Comparison of ENCODE assay signal across 8 cellular contexts in the genomic region with DNA sequence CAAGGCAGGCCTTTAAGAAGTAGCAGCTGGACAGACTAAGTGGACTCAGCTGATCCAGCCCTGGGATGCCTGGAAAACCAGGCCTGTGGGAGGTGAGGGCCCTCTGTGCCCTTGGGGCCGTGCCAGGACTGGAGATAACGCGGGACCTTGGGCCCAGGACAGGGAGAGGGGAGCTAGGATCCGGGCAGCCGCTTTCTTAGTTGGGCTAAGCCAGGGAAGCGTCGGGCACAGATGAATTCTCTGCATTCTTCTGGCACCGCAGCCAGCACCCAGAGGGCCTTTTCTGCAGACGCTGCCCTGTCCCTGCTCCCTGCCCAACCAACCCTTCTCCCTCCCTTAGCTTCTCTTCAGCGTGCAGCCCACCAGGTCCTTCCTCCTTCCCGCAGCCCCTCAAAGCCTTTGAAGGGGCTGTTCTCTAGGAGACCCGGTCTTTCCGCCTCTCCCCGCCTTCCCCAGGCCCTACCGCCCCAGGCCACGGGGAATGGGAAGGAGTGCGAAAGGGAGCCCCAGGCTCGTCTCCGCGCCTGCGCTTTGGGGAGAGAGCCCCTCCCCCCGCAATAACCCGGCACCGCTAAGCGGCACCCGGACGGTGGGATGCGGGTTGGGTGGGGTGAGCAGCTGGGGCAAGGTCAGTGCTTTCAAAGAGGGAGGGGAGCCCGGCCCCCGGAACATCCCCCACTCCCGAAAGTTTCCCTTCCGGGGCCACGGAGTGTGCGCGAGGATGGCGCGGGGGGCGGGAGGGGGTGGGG. TPM values are rescaled to one million over a fixed set of nuclear protein-coding genes. Genes with fewer than 3 reads are reported as not detected.
DNase-seq lines count a peak whose midpoint lies in the region; ATAC-seq and TF ChIP-seq lines count a peak whose summit lies in the region.

No MANE protein-coding gene starts in this region.

- H3K4me3 ChIP-seq in PC-9, result peak overlapping the region; percentile 84
- peak overlapping the region; percentile 75 to 84 for H3K4me3 ChIP-seq in neuronal stem cell (ENCODE audit: low read length in 2 of 2)
- peak overlapping the region; percentile 90 to 95 for H3K4me3 ChIP-seq in uterus

- DNase-seq in PC-9, result peak; percentile 60 to 74
- DNase-seq in activated naive CD4-positive, alpha-beta T cell treated with anti-CD3 and anti-CD28 coated beads, Interleukin-2, amount 50 U/mL, for 72 hours (ENCODE audit: low spot score in 2 of 2), result peak in 1 of 2 donors; percentile 44
- DNase-seq in globus pallidus (ENCODE audit: low spot score), result peak; percentile 73
- DNase-seq in neuronal stem cell (ENCODE audit: low spot score), result peak; percentile 66
- peak; percentile 57 to 70 for DNase-seq in uterus
- no peak for DNase-seq in NCI-H1048 (lab: John Stamatoyannopoulos, UW)

- H3K27ac ChIP-seq in PC-9 (no peak overlapping the region), neuronal stem cell (replicated peaks; ENCODE audit: low read length) (peak overlapping the region; percentile 60), uterus (peak overlapping the region; percentile 86 to 91)

- H3K9me3 ChIP-seq in ES-I3 (ENCODE audit: control insufficient read depth, insufficient read depth, low read length), result no peaks in the 10 kb centered on the region
- H3K9me3 ChIP-seq in PC-9 (ENCODE audit: insufficient read depth, low read depth), result no peaks in the 10 kb centered on the region
- no peaks in the 10 kb centered on the region for H3K9me3 ChIP-seq in neuronal stem cell (replicated peaks in 1 of 2; ENCODE audit: control insufficient read depth in 2 of 2, insufficient read depth in 1 of 2, low read depth in 1 of 2, low read length in 2 of 2)
- no peaks in the 10 kb centered on the region for H3K9me3 ChIP-seq in uterus

- peaks cover 25% of the 10 kb centered on the region for H3K4me1 ChIP-seq in ES-I3 (ENCODE audit: insufficient read depth, low read length)
- peaks cover 17% of the 10 kb centered on the region; the same call in 1 of the 2 replicates for H3K4me1 ChIP-seq in PC-9 (replicated peaks; ENCODE audit: insufficient read depth)
- H3K4me1 ChIP-seq in neuronal stem cell (ENCODE audit: control insufficient read depth in 2 of 2, insufficient read depth in 1 of 2, low read depth in 1 of 2, low read length in 2 of 2), result peaks cover 22 to 32% of the 10 kb centered on the region in 2 donors
- H3K4me1 ChIP-seq in uterus, result peaks cover 0 to 4% of the 10 kb centered on the region in 2 donors

- POLR2A ChIA-PET in PC-9 (lab: Charles Lee; ENCODE audit: unreplicated experiment), result interaction anchor here (0.6 to 1.0 kb wide), 10 partner anchors 12 to 1782 kb away, joined by 3 to 14 read pairs (median 4); partner anchors contain the start of genes BCDIN3D and TMBIM6

- peaks cover 16% of the 10 kb centered on the region; the same call in 1 of the 2 replicates for H4K20me1 ChIP-seq in PC-9 (ENCODE audit: insufficient read depth)

- peak; percentile 26 for ATAC-seq in HG02970 (IDR thresholded peaks at IDR 0.05; ENCODE audit: low FRiP score, unreplicated experiment)
- peak; percentile 1 to 12 for ATAC-seq in activated naive CD4-positive, alpha-beta T cell treated with anti-CD3 and anti-CD28 coated beads, Interleukin-2, amount 50 U/mL, for 72 hours

- H2BK5ac ChIP-seq in neuronal stem cell (ENCODE audit: low read length), result peak overlapping the region; percentile 79

- intact Hi-C loops in PC-9 (cut with micrococcal nuclease; ENCODE audit: unreplicated experiment) (no loop called here), uterus (cut with DNase I; ENCODE audit: low total_unique reads) (no loop called here)

- no peak overlapping the region for H3K27ac Mint-ChIP-seq in activated naive CD4-positive, alpha-beta T cell treated with anti-CD3 and anti-CD28 coated beads, Interleukin-2, amount 50 U/mL, for 72 hours

- H3K14ac ChIP-seq in neuronal stem cell (ENCODE audit: low read length), result peak overlapping the region; percentile 48

- H4K91ac ChIP-seq in neuronal stem cell (ENCODE audit: low read depth, low read length, poor library complexity), result no peak overlapping the region

- H3K27me3 ChIP-seq in PC-9 (ENCODE audit: insufficient read depth, low read depth) (no peaks in the 10 kb centered on the region), neuronal stem cell (ENCODE audit: control insufficient read depth in 3 of 3, insufficient read depth in 3 of 3, low read depth in 1 of 3, low read length in 3 of 3) (no peaks in the 10 kb centered on the region), uterus (no peaks in the 10 kb centered on the region)

- peak overlapping the region; percentile 51 for H2BK12ac ChIP-seq in neuronal stem cell (ENCODE audit: low read length)

- no peaks in the 10 kb centered on the region for H3K36me3 Mint-ChIP-seq in activated naive CD4-positive, alpha-beta T cell treated with anti-CD3 and anti-CD28 coated beads, Interleukin-2, amount 50 U/mL, for 72 hours

- WGBS in neuronal stem cell (ENCODE audit: extremely low coverage in 2 of 2, insufficient read length in 2 of 2, insufficient replicate concordance in 1 of 2), 2 donors, result no CpG with 5 or more reads among the region's 38 CpGs

- no peak for TF ChIP-seq CTCF in PC-9 (conservative IDR thresholded peaks at IDR 0.05)
- no peak for TF ChIP-seq CTCF in uterus (IDR thresholded peaks at IDR 0.05)

- H3K79me2 ChIP-seq in PC-9 (ENCODE audit: low read depth), result peaks cover 24% of the 10 kb centered on the region; the same call in 1 of the 2 replicates

- no peaks in the 10 kb centered on the region for H3K9me2 ChIP-seq in PC-9 (ENCODE audit: insufficient read depth)

- peak overlapping the region; percentile 40 for H2BK15ac ChIP-seq in neuronal stem cell (ENCODE audit: low read length)

- no peak overlapping the region for H4K8ac ChIP-seq in neuronal stem cell (ENCODE audit: low read depth, low read length)

- no TSS peak for BruUV-seq in PC-9 (replicated peaks; lab: Mats Ljungman, UMichigan)

- H2AFZ ChIP-seq in PC-9 (peak overlapping the region; percentile 81), neuronal stem cell (ENCODE audit: low read length) (peak overlapping the region; percentile 94)

- peak overlapping the region; percentile 92 for H3K9ac ChIP-seq in ES-I3 (ENCODE audit: low read depth, low read length)
- peak overlapping the region; percentile 89 for H3K9ac ChIP-seq in neuronal stem cell (ENCODE audit: low read depth, low read length, poor library complexity)

- no peaks in the 10 kb centered on the region for H3F3A ChIP-seq in PC-9 (ENCODE audit: insufficient read depth, low read depth)

- peaks cover 6% of the 10 kb centered on the region for H3K79me1 ChIP-seq in neuronal stem cell (ENCODE audit: low read depth, low read length)

- peak overlapping the region; percentile 53 for H2AK5ac ChIP-seq in neuronal stem cell (ENCODE audit: low read depth, low read length)

- H3K18ac ChIP-seq in neuronal stem cell (ENCODE audit: low read length), result peak overlapping the region; percentile 95

- H3K4ac ChIP-seq in neuronal stem cell (ENCODE audit: low read length), result no peak overlapping the region

- TF ChIP-seq POLR2A in uterus (IDR thresholded peaks at IDR 0.05), result no peak

- H3K23ac ChIP-seq in neuronal stem cell (ENCODE audit: low read depth, low read length, poor library complexity), result peak overlapping the region; percentile 16

- CTCF ChIA-PET in PC-9 (lab: Charles Lee), result interaction anchor here (0.5 to 1.5 kb wide), 3 partner anchors 12 to 203 kb away, joined by 7 to 12 read pairs (median 8); partner anchors contain the start of gene TMBIM6

- H3K4me2 ChIP-seq in PC-9 (peak overlapping the region; percentile 92), neuronal stem cell (ENCODE audit: insufficient read depth, low read length, poor library complexity, severe bottlenecking) (peak overlapping the region; percentile 63)

- H3K36me3 ChIP-seq in ES-I3 (ENCODE audit: insufficient read depth, low read length), result no peaks in the 10 kb centered on the region
- no peaks in the 10 kb centered on the region for H3K36me3 ChIP-seq in PC-9 (ENCODE audit: low read depth)
- peaks cover 0 to 12% of the 10 kb centered on the region in 2 donors for H3K36me3 ChIP-seq in neuronal stem cell (replicated peaks in 1 of 2; ENCODE audit: control insufficient read depth in 2 of 2, insufficient read depth in 2 of 2, low read length in 2 of 2)
- no peaks in the 10 kb centered on the region for H3K36me3 ChIP-seq in uterus

- no peak overlapping the region for H2BK120ac ChIP-seq in neuronal stem cell (ENCODE audit: low read depth, low read length)

- no peaks in the 10 kb centered on the region for H3K9me3 Mint-ChIP-seq in activated naive CD4-positive, alpha-beta T cell treated with anti-CD3 and anti-CD28 coated beads, Interleukin-2, amount 50 U/mL, for 72 hours

RNA-seq across cellular contexts. Expression of gene NCKAP5L, which starts 0.7 kb away (rescaled TPM):
- total RNA-seq in PC-9 (2021) (20.5 and 20.9 TPM in 2 replicates), uterus (10 to 100 TPM in 2 of 4 donors, 1 to 10 TPM in 2; 4.1 to 26.1 (median 11.5) TPM)
- total RNA-seq in activated naive CD4-positive, alpha-beta T cell treated with anti-CD3 and anti-CD28 coated beads, Interleukin-2, amount 50 U/mL, for 72 hours, result 1 to 10 TPM; 5.5 to 7.5 TPM
- 12.5 TPM for polyA plus RNA-seq in neuronal stem cell (2013, experiment 1 of 2)
- 13.0 TPM for polyA plus RNA-seq in neuronal stem cell (2013, experiment 2 of 2)

RNA-seq across cellular contexts. Expression of gene BCDIN3D, which starts 15.4 kb away (rescaled TPM):
- total RNA-seq in PC-9 (2021), result 2.5 and 4.7 TPM in 2 replicates
- total RNA-seq in activated naive CD4-positive, alpha-beta T cell treated with anti-CD3 and anti-CD28 coated beads, Interleukin-2, amount 50 U/mL, for 72 hours, result 1 to 10 TPM; 2.5 to 5.4 TPM
- 5.6 TPM for polyA plus RNA-seq in neuronal stem cell (2013, experiment 1 of 2)
- 6.0 TPM for polyA plus RNA-seq in neuronal stem cell (2013, experiment 2 of 2)
- 1 to 10 TPM; 2.1 to 7.2 (median 2.7) TPM for total RNA-seq in uterus
